1 cellular context compared by ENCODE assay signal in genomic region chr1:205493241-205494085, GRCh38.
A peak's percentile ranks its signal among the peaks of the same experiment; 100 is the strongest.
TF ChIP-seq lines count a peak whose summit lies in the region.

No MANE protein-coding gene starts in this region.

TF ChIP-seq in HEK293, 187 proteins besides CTCF, POLR2A, EP300 and RAD21 (continued from another document and continues in another):
- TF ChIP-seq ATF2 (tag by site-specific recombination; IDR thresholded peaks at IDR 0.05; ENCODE audit: low read depth) (no peak), ZNF645 (tag by site-specific recombination; IDR thresholded peaks at IDR 0.05) (no peak), ZBTB1 (tag by site-specific recombination; IDR thresholded peaks at IDR 0.05) (no peak), ZNF549 (tag by site-specific recombination; IDR thresholded peaks at IDR 0.05) (no peak), ZXDB (tag by site-specific recombination; IDR thresholded peaks at IDR 0.05) (no peak), ZNF548 (tag by site-specific recombination; IDR thresholded peaks at IDR 0.05) (no peak), ZNF626 (tag by site-specific recombination; IDR thresholded peaks at IDR 0.05) (no peak), ZNF777 (tag by site-specific recombination; IDR thresholded peaks at IDR 0.05; ENCODE audit: borderline replicate concordance) (no peak), ZNF366 (tag by site-specific recombination; conservative IDR thresholded peaks at IDR 0.05) (no peak), GLIS1 (tag by site-specific recombination; IDR thresholded peaks at IDR 0.05) (peak; percentile 78), ZNF24 (tag by site-specific recombination; IDR thresholded peaks at IDR 0.05) (no peak), RBAK (tag by site-specific recombination; IDR thresholded peaks at IDR 0.05) (no peak), ZNF501 (tag by site-specific recombination; IDR thresholded peaks at IDR 0.05) (no peak), ZNF341 (tag by site-specific recombination; IDR thresholded peaks at IDR 0.05; ENCODE audit: low read depth) (peak; percentile 35; the same call in 1 of the 2 replicates), PATZ1 (tag by site-specific recombination; IDR thresholded peaks at IDR 0.05) (peak; percentile 68; the same call in 1 of the 2 replicates), ZNF707 (tag by site-specific recombination; IDR thresholded peaks at IDR 0.05) (no peak), ZNF138 (tag by site-specific recombination; IDR thresholded peaks at IDR 0.05; ENCODE audit: borderline replicate concordance) (no peak), GLI4 (tag by site-specific recombination; IDR thresholded peaks at IDR 0.05) (no peak), ZNF585B (tag by site-specific recombination; IDR thresholded peaks at IDR 0.05) (no peak), ZNF692 (tag by site-specific recombination; IDR thresholded peaks at IDR 0.05) (peak; percentile 20; the same call in 1 of the 2 replicates), AEBP2 (tag by site-specific recombination; IDR thresholded peaks at IDR 0.05; ENCODE audit: borderline replicate concordance) (no peak), ZSCAN30 (tag by site-specific recombination; IDR thresholded peaks at IDR 0.05) (no peak), ZBTB11 (tag by site-specific recombination; conservative IDR thresholded peaks at IDR 0.05; ENCODE audit: low read depth) (no peak), ZNF518A (tag by site-specific recombination; conservative IDR thresholded peaks at IDR 0.05; ENCODE audit: low read depth) (no peak), ZNF768 (tag by site-specific recombination; IDR thresholded peaks at IDR 0.05) (no peak), ZSCAN16 (tag by site-specific recombination; IDR thresholded peaks at IDR 0.05) (no peak), ZFP3 (tag by site-specific recombination; IDR thresholded peaks at IDR 0.05; ENCODE audit: low read depth) (no peak), ZNF426 (tag by site-specific recombination; IDR thresholded peaks at IDR 0.05) (no peak), ZBTB21 (tag by site-specific recombination; IDR thresholded peaks at IDR 0.05) (no peak), GLIS2 (tag by site-specific recombination; IDR thresholded peaks at IDR 0.05) (no peak), ZSCAN4 (tag by site-specific recombination; IDR thresholded peaks at IDR 0.05) (no peak), ZNF148 (tag by site-specific recombination; IDR thresholded peaks at IDR 0.05; ENCODE audit: borderline replicate concordance) (no peak), ZBTB8A (tag by site-specific recombination; IDR thresholded peaks at IDR 0.05) (peak; percentile 20; the same call in 1 of the 2 replicates), ZNF433 (tag by site-specific recombination; IDR thresholded peaks at IDR 0.05; ENCODE audit: low read depth) (no peak), ZIC2 (tag by site-specific recombination; IDR thresholded peaks at IDR 0.05) (peak; percentile 65)
